ENCODE assay signal across 9 cellular contexts in the genomic region with DNA sequence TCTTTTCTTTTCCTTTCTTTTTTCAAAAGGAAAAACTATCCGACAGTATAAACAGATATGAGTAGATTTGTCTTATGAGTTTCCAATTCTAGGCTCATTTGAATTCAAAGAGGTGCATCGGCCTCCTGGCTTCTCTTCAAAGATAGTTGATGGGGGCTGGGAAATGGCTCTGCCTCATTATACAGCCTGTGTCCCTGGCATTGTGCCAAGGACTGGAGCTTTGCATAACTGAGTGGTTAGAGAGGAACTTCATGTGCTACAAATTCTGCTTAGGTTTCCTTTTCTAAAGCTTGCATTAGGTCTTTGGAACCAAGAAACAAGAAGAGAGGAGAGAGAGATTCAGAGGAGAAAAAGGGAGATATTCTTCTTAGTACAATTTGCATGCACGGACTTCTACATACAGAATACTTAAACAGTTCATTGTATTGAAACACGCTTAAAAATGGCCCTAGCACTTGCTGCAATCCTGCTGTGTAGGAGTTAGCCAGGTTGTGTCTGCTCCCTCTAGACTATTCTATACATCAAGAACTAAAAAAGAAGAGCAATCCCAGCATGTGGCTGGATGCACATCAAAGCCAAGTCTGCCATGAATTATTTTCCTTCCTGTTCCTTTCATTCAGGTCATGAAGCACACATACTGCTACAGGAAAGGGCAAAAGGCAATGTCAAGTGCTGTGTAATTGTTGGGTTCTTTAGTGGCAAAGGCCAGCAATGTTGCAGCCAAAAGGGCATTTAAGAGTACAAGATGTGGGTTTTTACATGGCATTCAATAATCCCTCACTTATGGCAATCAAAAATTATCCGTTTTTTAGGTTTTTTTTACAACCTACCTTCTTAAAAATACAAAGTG.
DNase-seq lines count a peak whose midpoint lies in the region; ATAC-seq, FAIRE-seq and TF ChIP-seq lines count a peak whose summit lies in the region.
"Had no signal": no experiment of that assay in that cellular context is flagged by ENCODE, and none has a peak within 500 bp of the region (broad histone marks: within the 10 kb centered on the region; RNA-seq: fewer than 3 reads in every experiment).

No MANE protein-coding gene starts in this region.

- H3K4me3 ChIP-seq in GM12878 (no peak overlapping the region), lower lobe of right lung (no peak overlapping the region)

- intact Hi-C loops in GM12878 (cut with micrococcal nuclease; ENCODE audit: unreplicated experiment), result no loop called here
- intact Hi-C loops in lower lobe of right lung (cut with DNase I), result no loop called here

- no peak overlapping the region for H3K27ac Mint-ChIP-seq in stimulated activated effector memory CD8-positive, alpha-beta T cell treated with anti-CD3 and anti-CD28 coated beads, Interleukin-12 subunit alpha, Interleukin-12 subunit beta, amount 100 ng/mL, for 72 hours

- H3K36me3 Mint-ChIP-seq in stimulated activated effector memory CD8-positive, alpha-beta T cell treated with anti-CD3 and anti-CD28 coated beads, Interleukin-12 subunit alpha, Interleukin-12 subunit beta, amount 100 ng/mL, for 72 hours, result no peaks in the 10 kb centered on the region

- in situ Hi-C loops in GM12878 (cut with MboI), result no loop called here

- H3K4me1 ChIP-seq in GM12878 (ENCODE audit: control insufficient read depth, insufficient read depth, low read length) (peaks cover 12% of the 10 kb centered on the region), lower lobe of right lung (peaks cover 36% of the 10 kb centered on the region)

- no peak for FAIRE-seq in GM12878 (lab: Jason Lieb, UNC)

- H3K9me3 ChIP-seq in GM12878 (replicated peaks; ENCODE audit: control insufficient read depth, insufficient read depth, low read length) (no peaks in the 10 kb centered on the region), lower lobe of right lung (no peaks in the 10 kb centered on the region)
- H3K9me3 ChIP-seq: neutrophil had no signal

- SMC1A ChIA-PET in GM12878 (lab: Charles Lee; ENCODE audit: uncharacterized antibody, unreplicated experiment), result interaction anchor here (0.6 to 10.6 kb wide), 11 partner anchors 8 to 631 kb away, joined by 3 to 130 read pairs (median 5); no protein-coding TSS in a partner anchor

- no peak for TF ChIP-seq POLR2A in GM12878 (IDR thresholded peaks at IDR 0.05; ENCODE audit: low read depth, low read length)

- H4K20me1 ChIP-seq in GM12878 (ENCODE audit: control insufficient read depth, insufficient read depth), result no peaks in the 10 kb centered on the region

- ATAC-seq in HG02885 (IDR thresholded peaks at IDR 0.05; ENCODE audit: poor library complexity, unreplicated experiment) (peak; percentile 79), GM12878 (peak; percentile 86), lower lobe of right lung (peak; percentile 80 to 85)
- no peak for ATAC-seq in stimulated activated effector memory CD8-positive, alpha-beta T cell treated with anti-CD3 and anti-CD28 coated beads, Interleukin-12 subunit alpha, Interleukin-12 subunit beta, amount 100 ng/mL, for 72 hours

- H2AFZ ChIP-seq in GM12878 (ENCODE audit: control insufficient read depth, low read depth, low read length), result peak overlapping the region; percentile 29

- CTCF ChIA-PET in GM12878 (lab: Yijun Ruan, JAX), result interaction anchor here (0.8 to 2.5 kb wide), 8 partner anchors 14 to 117 kb away, joined by 3 to 18 read pairs (median 3); no protein-coding TSS in a partner anchor

- no peaks in the 10 kb centered on the region for H3K4me1 Mint-ChIP-seq in stimulated activated effector memory CD8-positive, alpha-beta T cell treated with anti-CD3 and anti-CD28 coated beads, Interleukin-12 subunit alpha, Interleukin-12 subunit beta, amount 100 ng/mL, for 72 hours

- RAD21 ChIA-PET in GM12878 (lab: Charles Lee; ENCODE audit: unreplicated experiment), result interaction anchor here (1.1 to 2.9 kb wide), 7 partner anchors 10 to 43 kb away, joined by 3 to 13 read pairs (median 5); no protein-coding TSS in a partner anchor

- BruUV-seq in GM12878 (replicated peaks; lab: Mats Ljungman, UMichigan), result no TSS peak

- H3K27ac ChIP-seq in GM12878 (ENCODE audit: control insufficient read depth, insufficient read depth), result no peak overlapping the region
- H3K27ac ChIP-seq in lower lobe of right lung, result peak overlapping the region; percentile 43
- H3K27ac ChIP-seq: neutrophil had no signal

- no peak overlapping the region for H3K9ac ChIP-seq in GM12878 (ENCODE audit: control insufficient read depth, insufficient read depth, low read length)

- no peaks in the 10 kb centered on the region for H3K27me3 ChIP-seq in GM12878 (replicated peaks in 1 of 2; ENCODE audit: control insufficient read depth in 2 of 2, insufficient read depth in 2 of 2, low read length in 1 of 2)
- H3K27me3 ChIP-seq in lower lobe of right lung (ENCODE audit: low read depth), result no peaks in the 10 kb centered on the region
- H3K27me3 ChIP-seq: neutrophil had no signal

- DNase-seq in NCI-H2081 (lab: John Stamatoyannopoulos, UW), result peak; percentile 9 to 40
- no peak for DNase-seq in NCI-H2081 treated with DMSO at 0.1 percent for 48 hours (lab: John Stamatoyannopoulos, UW)
- DNase-seq in NCI-H2029 treated with DMSO at 0.1 percent for 48 hours (lab: John Stamatoyannopoulos, UW), result peak; percentile 66
- peak; percentile 45 for DNase-seq in GM12878 (ENCODE audit: low read depth, low spot score)
- DNase-seq in lower lobe of right lung, result peak; percentile 74
- no peak for DNase-seq in stimulated activated effector memory CD8-positive, alpha-beta T cell treated with anti-CD3 and anti-CD28 coated beads, Interleukin-12 subunit alpha, Interleukin-12 subunit beta, amount 100 ng/mL, for 72 hours (ENCODE audit: low spot score in 2 of 2)
- no peak for DNase-seq in GDM1 (lab: John Stamatoyannopoulos, UW)

- peak overlapping the region; percentile 21; the same call in 1 of the 2 replicates for H3K4me2 ChIP-seq in GM12878 (ENCODE audit: control insufficient read depth, insufficient read depth)

- TF ChIP-seq CTCF in GM12878 (IDR thresholded peaks at IDR 0.05 in 2 of 3, conservative IDR thresholded peaks at IDR 0.05 in 1 of 3; ENCODE audit: control insufficient read depth in 2 of 3, extremely low read depth in 1 of 3, insufficient read depth in 1 of 3, low read depth in 3 of 3, low read length in 3 of 3) (no peak), lower lobe of right lung (IDR thresholded peaks at IDR 0.05) (no peak)

- POLR2A ChIA-PET in GM12878 (lab: Charles Lee), result interaction anchor here (0.6 to 1.5 kb wide), 2 partner anchors 41 to 52 kb away, joined by 3 to 4 read pairs; no protein-coding TSS in a partner anchor

- H3K36me3 ChIP-seq in GM12878 (ENCODE audit: control insufficient read depth in 2 of 2, insufficient read depth in 2 of 2, low read length in 1 of 2) (no peaks in the 10 kb centered on the region), lower lobe of right lung (no peaks in the 10 kb centered on the region)
- H3K36me3 ChIP-seq: neutrophil had no signal

- H3K79me2 ChIP-seq in GM12878 (ENCODE audit: control insufficient read depth, insufficient read depth, low read length), result no peaks in the 10 kb centered on the region

- TF ChIP-seq EP300 in GM12878 (IDR thresholded peaks at IDR 0.05; ENCODE audit: borderline replicate concordance in 1 of 2, control insufficient read depth in 1 of 2, low read depth in 2 of 2, low read length in 2 of 2), result no peak

- no peak overlapping the region for H3K4me3 Mint-ChIP-seq in stimulated activated effector memory CD8-positive, alpha-beta T cell treated with anti-CD3 and anti-CD28 coated beads, Interleukin-12 subunit alpha, Interleukin-12 subunit beta, amount 100 ng/mL, for 72 hours

- no peaks in the 10 kb centered on the region for H3K9me3 Mint-ChIP-seq in stimulated activated effector memory CD8-positive, alpha-beta T cell treated with anti-CD3 and anti-CD28 coated beads, Interleukin-12 subunit alpha, Interleukin-12 subunit beta, amount 100 ng/mL, for 72 hours

- no peak for TF ChIP-seq RAD21 in GM12878 (IDR thresholded peaks at IDR 0.05; ENCODE audit: insufficient read depth, low read depth, low read length)

- WGBS in GM12878 (ENCODE audit: insufficient coverage, insufficient replicate concordance, low lambda C conversion rate, missing lambda C conversion rate), result 37% methylated on average over 5 of the region's 5 CpGs

TF ChIP-seq in GM12878, 131 proteins besides CTCF, POLR2A, EP300 and RAD21 (continues in another document):
- TF ChIP-seq, protein P1, sequence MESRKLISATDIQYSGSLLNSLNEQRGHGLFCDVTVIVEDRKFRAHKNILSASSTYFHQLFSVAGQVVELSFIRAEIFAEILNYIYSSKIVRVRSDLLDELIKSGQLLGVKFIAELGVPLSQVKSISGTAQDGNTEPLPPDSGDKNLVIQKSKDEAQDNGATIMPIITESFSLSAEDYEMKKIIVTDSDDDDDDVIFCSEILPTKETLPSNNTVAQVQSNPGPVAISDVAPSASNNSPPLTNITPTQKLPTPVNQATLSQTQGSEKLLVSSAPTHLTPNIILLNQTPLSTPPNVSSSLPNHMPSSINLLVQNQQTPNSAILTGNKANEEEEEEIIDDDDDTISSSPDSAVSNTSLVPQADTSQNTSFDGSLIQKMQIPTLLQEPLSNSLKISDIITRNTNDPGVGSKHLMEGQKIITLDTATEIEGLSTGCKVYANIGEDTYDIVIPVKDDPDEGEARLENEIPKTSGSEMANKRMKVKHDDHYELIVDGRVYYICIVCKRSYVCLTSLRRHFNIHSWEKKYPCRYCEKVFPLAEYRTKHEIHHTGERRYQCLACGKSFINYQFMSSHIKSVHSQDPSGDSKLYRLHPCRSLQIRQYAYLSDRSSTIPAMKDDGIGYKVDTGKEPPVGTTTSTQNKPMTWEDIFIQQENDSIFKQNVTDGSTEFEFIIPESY (IDR thresholded peaks at IDR 0.05), result no peak
- TF ChIP-seq SMAD1 (IDR thresholded peaks at IDR 0.05; ENCODE audit: low read depth, partially characterized antibody), result peak; percentile 98
- peak in 1 of 2 experiments; percentile 27; a peak in 1 of 4 replicates for TF ChIP-seq BHLHE40 (IDR thresholded peaks at IDR 0.05; ENCODE audit: borderline replicate concordance in 1 of 2, low read depth in 2 of 2, low read length in 1 of 2)
- no peak for TF ChIP-seq CHD4 (IDR thresholded peaks at IDR 0.05)
- peak; percentile 92; the same call in 2 of the 3 replicates for TF ChIP-seq POU2F2 (IDR thresholded peaks at IDR 0.05; ENCODE audit: borderline replicate concordance, low read depth, low read length)
- no peak for TF ChIP-seq E2F4 (IDR thresholded peaks at IDR 0.05; ENCODE audit: low read depth, low read length)
- TF ChIP-seq SPI1 (IDR thresholded peaks at IDR 0.05; ENCODE audit: borderline replicate concordance, insufficient read depth, low read depth, low read length), result peak; percentile 19; the same call in 1 of the 2 replicates
- TF ChIP-seq SRF (IDR thresholded peaks at IDR 0.05; ENCODE audit: low read depth in 2 of 2, low read length in 2 of 2), result no peak

Comparison
In these comparisons a context has a peak if more than half of its experiments do, and no peak if none do; other contexts are left out.
1. DNase-seq: peak in NCI-H2081 (2 of 2), NCI-H2029 treated with DMSO at 0.1 percent for 48 hours (single experiment), GM12878 (single experiment) and lower lobe of right lung (single experiment); none in NCI-H2081 treated with DMSO at 0.1 percent for 48 hours (single experiment), stimulated activated effector memory CD8-positive, alpha-beta T cell treated with anti-CD3 and anti-CD28 coated beads, Interleukin-12 subunit alpha, Interleukin-12 subunit beta, amount 100 ng/mL, for 72 hours (0 of 2) and GDM1 (single experiment).